8 cellular contexts compared by ENCODE assay signal in genomic region chr17:75182569-75183436, GRCh38. TPM values are rescaled to one million over a fixed set of nuclear protein-coding genes. Genes with fewer than 3 reads are reported as not detected.
DNase-seq lines count a peak whose midpoint lies in the region; ATAC-seq, FAIRE-seq and TF ChIP-seq lines count a peak whose summit lies in the region.

TSS of gene SUMO2 (minus strand) at chr17:75182959. CDS start at chr17:75182834, 125 bp downstream.

- H3K4me3 ChIP-seq in bronchial epithelial cell (ENCODE audit: low read depth, low read length) = peak within 1 kb of the TSS; percentile 80

- no peaks in the 10 kb centered on the region for H3K27me3 ChIP-seq in bronchial epithelial cell (ENCODE audit: control insufficient read depth, insufficient read depth, low read length)

- DNase-seq in AG08395 (ENCODE audit: low spot score) = peak; percentile 99
- DNase-seq in NCI-H2227 (lab: John Stamatoyannopoulos, UW; ENCODE audit: unreplicated experiment) = peak; percentile 98
- peak; percentile 95 for DNase-seq in WTC11 (ENCODE audit: low spot score)
- DNase-seq in bronchial epithelial cell (ENCODE audit: low read depth) = peak; percentile 81
- DNase-seq in immature natural killer cell = peak; percentile 94 to 96 (median 96)
- peak; percentile 95 for DNase-seq in smooth muscle cell of the brain vasculature (ENCODE audit: low read depth, low spot score)

- peak within 1 kb of the TSS; percentile 96 for H3K27ac Mint-ChIP-seq in WTC11
- peak within 1 kb of the TSS; percentile 86 to 98 (median 96) for H3K27ac Mint-ChIP-seq in immature natural killer cell

- H3K36me3 ChIP-seq in bronchial epithelial cell (ENCODE audit: control insufficient read depth, insufficient read depth, low read length) = no peaks in the 10 kb centered on the region

- H3K4me1 Mint-ChIP-seq in WTC11 (peaks cover 26% of the 10 kb centered on the region), immature natural killer cell (peaks cover 32 to 38% of the 10 kb centered on the region in 2 donors)

- no peaks in the 10 kb centered on the region for H3K9me3 Mint-ChIP-seq in WTC11
- no peaks in the 10 kb centered on the region for H3K9me3 Mint-ChIP-seq in immature natural killer cell

- peak; percentile 74 for ATAC-seq in GM18907 (IDR thresholded peaks at IDR 0.05; ENCODE audit: unreplicated experiment)
- ATAC-seq in HG03139 (IDR thresholded peaks at IDR 0.05; ENCODE audit: unreplicated experiment) = peak; percentile 74
- peak; percentile 79 for ATAC-seq in WTC11

- H3K36me3 Mint-ChIP-seq in WTC11 (peaks cover 31% of the 10 kb centered on the region), immature natural killer cell (no peaks in the 10 kb centered on the region)

- TF ChIP-seq CTCF in WTC11 (IDR thresholded peaks at IDR 0.05) (no peak), bronchial epithelial cell (IDR thresholded peaks at IDR 0.05; ENCODE audit: insufficient read depth, low read length, severe bottlenecking) (peak; percentile 52)

- H3K4me3 Mint-ChIP-seq in WTC11 = peak within 1 kb of the TSS; percentile 92
- H3K4me3 Mint-ChIP-seq in immature natural killer cell = peak within 1 kb of the TSS; percentile 91 to 96 (median 92)

- H3K27me3 Mint-ChIP-seq in WTC11 (ENCODE audit: low read depth) (no peaks in the 10 kb centered on the region), immature natural killer cell (ENCODE audit: low read depth in 3 of 3) (peaks cover 10 to 22% (median 12%) of the 10 kb centered on the region in 3 donors)

- CTCF ChIA-PET in WTC11 (lab: Charles Lee) = interaction anchor here (1.0 to 2.1 kb wide), 5 partner anchors 11 to 88 kb away, joined by 3 to 14 read pairs (median 7); partner anchors contain the start of gene MIF4GD

- no peak for FAIRE-seq in bronchial epithelial cell (lab: Jason Lieb, UNC)

- POLR2A ChIA-PET in WTC11 (lab: Charles Lee) = interaction anchor here (0.6 to 0.9 kb wide), 2 partner anchors 23 to 28 kb away, joined by 3 to 4 read pairs; partner anchors contain the start of gene NUP85

TF ChIP-seq in WTC11, 78 proteins besides CTCF, POLR2A, EP300 and RAD21 (continues in another document):
- TF ChIP-seq TP53 (CRISPR knock-in tag; IDR thresholded peaks at IDR 0.05) = 0 out of 2 replicates have a peak, but pooled peaks have one; percentile 18
- no peak for TF ChIP-seq PRRX2 (CRISPR knock-in tag; IDR thresholded peaks at IDR 0.05)
- no peak for TF ChIP-seq ESRRA (CRISPR knock-in tag; IDR thresholded peaks at IDR 0.05; ENCODE audit: borderline replicate concordance)
- no peak for TF ChIP-seq HMGA2 (CRISPR knock-in tag; IDR thresholded peaks at IDR 0.05)
- no peak for TF ChIP-seq EMX1 (CRISPR knock-in tag; IDR thresholded peaks at IDR 0.05)
- peak; percentile 17; the same call in 1 of the 2 replicates for TF ChIP-seq E2F5 (CRISPR knock-in tag; IDR thresholded peaks at IDR 0.05)
- TF ChIP-seq PREB (CRISPR knock-in tag; IDR thresholded peaks at IDR 0.05; ENCODE audit: borderline replicate concordance) = no peak
- peak; percentile 8; the same call in 1 of the 2 replicates for TF ChIP-seq ZSCAN18 (CRISPR knock-in tag; IDR thresholded peaks at IDR 0.05)
- TF ChIP-seq IRF1 (CRISPR knock-in tag; IDR thresholded peaks at IDR 0.05) = no peak
- TF ChIP-seq ATF3 (CRISPR knock-in tag; conservative IDR thresholded peaks at IDR 0.05) = no peak
- TF ChIP-seq ZNF416 (CRISPR knock-in tag; IDR thresholded peaks at IDR 0.05) = no peak
- TF ChIP-seq ELF4 (CRISPR knock-in tag; IDR thresholded peaks at IDR 0.05; ENCODE audit: low read depth) = no peak
- TF ChIP-seq ZBTB43 (CRISPR knock-in tag; IDR thresholded peaks at IDR 0.05) = 0 out of 2 replicates have a peak, but pooled peaks have one; percentile 32
- TF ChIP-seq ZNF219 (CRISPR knock-in tag; IDR thresholded peaks at IDR 0.05; ENCODE audit: borderline replicate concordance) = no peak
- no peak for TF ChIP-seq ZNF532 (CRISPR knock-in tag; IDR thresholded peaks at IDR 0.05; ENCODE audit: borderline replicate concordance)
- TF ChIP-seq NR3C1 (CRISPR knock-in tag; conservative IDR thresholded peaks at IDR 0.05; ENCODE audit: low read depth) = no peak
- no peak; the same call in 1 of the 2 replicates for TF ChIP-seq SP1 (CRISPR knock-in tag; conservative IDR thresholded peaks at IDR 0.05)

RNA-seq across cellular contexts. Expression of gene SUMO2, which starts in this region (rescaled TPM):
- total RNA-seq in WTC11 (2021) (650 to 764 TPM (median 757 TPM) in 3 replicates), bronchial epithelial cell (60.0 and 87.1 TPM in 2 replicates)
- polyA plus RNA-seq in immature natural killer cell = 100 to 1,000 TPM; 214 to 427 (median 404) TPM

Comparison
In these comparisons a context has a peak if more than half of its experiments do, and no peak if none do; other contexts are left out.
1. Peak in every context shown above with its lines: DNase-seq, ATAC-seq and H3K4me3 ChIP-seq.